In the genomic region with DNA sequence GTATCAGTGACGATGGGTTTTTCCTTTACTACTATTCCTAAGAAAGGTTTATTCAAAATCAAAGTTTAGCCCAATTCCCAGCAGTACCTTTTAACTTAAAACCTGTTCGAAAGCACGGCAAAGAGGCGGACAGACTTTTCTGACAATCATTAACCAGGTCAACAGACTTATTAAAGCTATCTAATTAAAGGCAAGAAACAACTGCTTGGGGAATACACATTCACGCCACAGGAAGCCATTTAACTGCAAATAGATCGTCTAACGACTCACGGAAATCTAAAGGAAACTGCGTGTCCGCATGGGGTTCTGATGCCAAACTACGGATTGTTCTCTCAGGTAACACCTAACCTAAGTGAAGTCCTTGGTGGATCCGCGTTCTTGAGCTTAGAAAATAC, we compare ENCODE assay signal across 8 cellular contexts. TPM values are rescaled to one million over a fixed set of nuclear protein-coding genes. Genes with fewer than 3 reads are reported as not detected.
DNase-seq lines count a peak whose midpoint lies in the region; ATAC-seq and TF ChIP-seq lines count a peak whose summit lies in the region.

No MANE protein-coding gene starts in this region.

- peaks cover 8% of the 10 kb centered on the region for H3K36me3 Mint-ChIP-seq in central memory CD8-positive, alpha-beta T cell (ENCODE audit: insufficient read depth)

- DNase-seq in GM06990 (ENCODE audit: extremely low read depth, insufficient read length) (no peak), LNCaP clone FGC (ENCODE audit: low read depth) (no peak), mucosa of descending colon (no peak), EL (no peak), GM03348 (ENCODE audit: low spot score) (no peak)
- no peak for DNase-seq in central memory CD8-positive, alpha-beta T cell (ENCODE audit: low spot score in 2 of 2)

- no peaks in the 10 kb centered on the region for H3K9me3 Mint-ChIP-seq in central memory CD8-positive, alpha-beta T cell

- no peaks in the 10 kb centered on the region for H3K27me3 Mint-ChIP-seq in central memory CD8-positive, alpha-beta T cell

- H3K4me3 Mint-ChIP-seq in central memory CD8-positive, alpha-beta T cell = peak overlapping the region; percentile 94

- peak overlapping the region; percentile 96 for H3K27ac Mint-ChIP-seq in central memory CD8-positive, alpha-beta T cell (ENCODE audit: low read depth)

- intact Hi-C loops in mucosa of descending colon (cut with DNase I, micrococcal nuclease) = no loop called here

- no peak for TF ChIP-seq CTCF in GM06990 (IDR thresholded peaks at IDR 0.05; ENCODE audit: insufficient read depth, low read length, poor library complexity, severe bottlenecking)
- no peak for TF ChIP-seq CTCF in LNCaP clone FGC (IDR thresholded peaks at IDR 0.05; ENCODE audit: control insufficient read depth, extremely low read depth, insufficient read depth)
- no peak for TF ChIP-seq CTCF in mucosa of descending colon (IDR thresholded peaks at IDR 0.05)

- peaks cover 27% of the 10 kb centered on the region for H3K4me1 Mint-ChIP-seq in central memory CD8-positive, alpha-beta T cell

- H3K36me3 ChIP-seq in GM06990 (ENCODE audit: control insufficient read depth, insufficient read depth, low read length) (no peaks in the 10 kb centered on the region), mucosa of descending colon (ENCODE audit: low read depth) (peaks cover 5% of the 10 kb centered on the region)

- ATAC-seq in GM21529 (IDR thresholded peaks at IDR 0.05; ENCODE audit: unreplicated experiment) (peak; percentile 4), mucosa of descending colon (peak; percentile 2), HG02970 (IDR thresholded peaks at IDR 0.05; ENCODE audit: low FRiP score, unreplicated experiment) (no peak)
- ATAC-seq in central memory CD8-positive, alpha-beta T cell (replicated peaks; ENCODE audit: extremely low read depth, poor library complexity, severe bottlenecking) = peak; percentile 33

- H3K4me3 ChIP-seq in GM06990 (replicated peaks; ENCODE audit: low read depth, low read length) = peak overlapping the region; percentile 91
- H3K4me3 ChIP-seq in LNCaP clone FGC (ENCODE audit: low read depth, low read length) = peak overlapping the region; percentile 57
- peak overlapping the region; percentile 83 for H3K4me3 ChIP-seq in mucosa of descending colon

- H3K9me3 ChIP-seq in mucosa of descending colon = no peaks in the 10 kb centered on the region

- 0 out of 2 replicates have a peak, but pooled peaks cover 2% of the 10 kb centered on the region for H3K27me3 ChIP-seq in GM06990 (replicated peaks; ENCODE audit: control insufficient read depth, insufficient read depth, low read length)

- H3K4me1 ChIP-seq in mucosa of descending colon (ENCODE audit: low read depth) = peaks cover 21% of the 10 kb centered on the region

RNA-seq across cellular contexts. Expression of a gene that starts 0.7 kb away (rescaled TPM):
- total RNA-seq in mucosa of descending colon = 100 to 1,000 TPM in 1 of 3 donors, 10 to 100 TPM in 2; 57.7 to 118 (median 67.6) TPM
